10 cellular contexts compared by ENCODE assay signal in genomic region chr9:128065907-128066712, GRCh38. TPM values are rescaled to one million over a fixed set of nuclear protein-coding genes. Genes with fewer than 3 reads are reported as not detected.
A peak's percentile ranks its signal among the peaks of the same experiment; 100 is the strongest.
DNase-seq lines count a peak whose midpoint lies in the region; ATAC-seq, FAIRE-seq and TF ChIP-seq lines count a peak whose summit lies in the region.
"Had no signal": no experiment of that assay in that cellular context is flagged by ENCODE, and none has a peak within 500 bp of the region (broad histone marks: within the 10 kb centered on the region; RNA-seq: fewer than 3 reads in every experiment).

No MANE protein-coding gene starts in this region.

- peaks cover 30% of the 10 kb centered on the region for H3K79me2 ChIP-seq in HepG2 (ENCODE audit: insufficient read depth, low read length)

- no peak for ATAC-seq in activated CD8-positive, alpha-beta memory T cell treated with anti-CD3 and anti-CD28 coated beads, Interleukin-2, amount 10 ng/mL, durations not matched to agents 7 days and 5 days
- no peak for ATAC-seq in HepG2

- H3K36me3 ChIP-seq in HepG2 (replicated peaks in 1 of 2; ENCODE audit: control insufficient read depth in 1 of 2, insufficient read depth in 2 of 2, low read length in 2 of 2) (no peaks in the 10 kb centered on the region; a peak in 1 of 5 replicates), tibial nerve (peaks cover 0 to 26% (median 0%) of the 10 kb centered on the region in 3 donors)

- peak overlapping the region; percentile 38 for H3K4me3 ChIP-seq in astrocyte of the spinal cord (ENCODE audit: low read depth, low read length)
- H3K4me3 ChIP-seq in HepG2 (replicated peaks in 1 of 3; ENCODE audit: insufficient read depth in 1 of 3, low read depth in 2 of 3, low read length in 3 of 3): peak overlapping the region; percentile 48 to 72 (median 54); a peak in 5 of 6 replicates
- H3K4me3 ChIP-seq in tibial nerve: peak overlapping the region; percentile 31 to 97 (median 76)

- H3K4me1 ChIP-seq in HepG2 (ENCODE audit: insufficient read depth, low read length) (peaks cover 39% of the 10 kb centered on the region), tibial nerve (peaks cover 0 to 69% (median 36%) of the 10 kb centered on the region in 4 donors)

- no peak overlapping the region for H3K4me3 Mint-ChIP-seq in activated CD8-positive, alpha-beta memory T cell treated with anti-CD3 and anti-CD28 coated beads, Interleukin-2, amount 10 ng/mL, durations not matched to agents 7 days and 5 days
- H3K4me3 Mint-ChIP-seq: stimulated activated naive CD8-positive, alpha-beta T cell treated with anti-CD3 and anti-CD28 coated beads, Interleukin-15, amount 100 ng/mL, for 72 hours had no signal

- peak overlapping the region; percentile 89 for H3K4me2 ChIP-seq in HepG2 (ENCODE audit: low read depth, low read length)

- CTCF ChIA-PET in activated CD8-positive, alpha-beta memory T cell treated with anti-CD3 and anti-CD28 coated beads, Interleukin-2, amount 10 ng/mL, durations not matched to agents 7 days and 5 days (lab: Charles Lee): interaction anchor here (1.0 to 3.4 kb wide), 9 partner anchors 13 to 150 kb away, joined by 3 to 18 read pairs (median 4); partner anchors contain the start of gene ST6GALNAC4
- CTCF ChIA-PET in HepG2 (lab: Yijun Ruan, JAX; ENCODE audit: low intra/inter-chr PET ratio, low total read pairs): no interaction called here

- H3K4me1 Mint-ChIP-seq in activated CD8-positive, alpha-beta memory T cell treated with anti-CD3 and anti-CD28 coated beads, Interleukin-2, amount 10 ng/mL, durations not matched to agents 7 days and 5 days: peaks cover 43% of the 10 kb centered on the region

- no peaks in the 10 kb centered on the region for H3K9me3 ChIP-seq in HepG2 (ENCODE audit: low read length)
- H3K9me3 ChIP-seq in tibial nerve: no peaks in the 10 kb centered on the region

- no peak for TF ChIP-seq RAD21 in HepG2 (CRISPR knock-in tag; IDR thresholded peaks at IDR 0.05)

- POLR2A ChIA-PET in HepG2 (lab: Yijun Ruan, JAX): interaction anchor here (1.0 to 4.3 kb wide), 6 partner anchors 8 to 124 kb away, joined by 3 to 41 read pairs (median 16); no protein-coding TSS in a partner anchor

- H4K20me1 ChIP-seq in HepG2 (ENCODE audit: insufficient read depth, low read length): no peaks in the 10 kb centered on the region

- no peaks in the 10 kb centered on the region for H3K9me3 Mint-ChIP-seq in activated CD8-positive, alpha-beta memory T cell treated with anti-CD3 and anti-CD28 coated beads, Interleukin-2, amount 10 ng/mL, durations not matched to agents 7 days and 5 days (ENCODE audit: low read depth)
- H3K9me3 Mint-ChIP-seq: stimulated activated naive CD8-positive, alpha-beta T cell treated with anti-CD3 and anti-CD28 coated beads, Interleukin-15, amount 100 ng/mL, for 72 hours had no signal

- peaks cover 13% of the 10 kb centered on the region for H3K36me3 Mint-ChIP-seq in activated CD8-positive, alpha-beta memory T cell treated with anti-CD3 and anti-CD28 coated beads, Interleukin-2, amount 10 ng/mL, durations not matched to agents 7 days and 5 days

- no peaks in the 10 kb centered on the region for H3K27me3 Mint-ChIP-seq in activated CD8-positive, alpha-beta memory T cell treated with anti-CD3 and anti-CD28 coated beads, Interleukin-2, amount 10 ng/mL, durations not matched to agents 7 days and 5 days
- H3K27me3 Mint-ChIP-seq: stimulated activated naive CD8-positive, alpha-beta T cell treated with anti-CD3 and anti-CD28 coated beads, Interleukin-15, amount 100 ng/mL, for 72 hours had no signal

- TF ChIP-seq EP300 in HepG2 (IDR thresholded peaks at IDR 0.05; ENCODE audit: low read depth in 2 of 2, low read length in 2 of 2) (no peak), HepG2 (CRISPR knock-in tag; IDR thresholded peaks at IDR 0.05; ENCODE audit: borderline replicate concordance) (no peak), tibial nerve (IDR thresholded peaks at IDR 0.05) (no peak)

- peak; percentile 47 for DNase-seq in activated CD8-positive, alpha-beta memory T cell treated with anti-CD3 and anti-CD28 coated beads, Interleukin-2, amount 10 ng/mL, durations not matched to agents 7 days and 5 days
- DNase-seq in activated CD8-positive, alpha-beta memory T cell treated with anti-CD3 and anti-CD28 coated beads, Interleukin-2, amount 50 U/mL, for 4 hours: no peak
- DNase-seq in astrocyte of the spinal cord (ENCODE audit: low read depth, low spot score): no peak
- DNase-seq in HepG2 (ENCODE audit: low spot score): no peak
- no peak for DNase-seq in tibial nerve (ENCODE audit: low spot score in 2 of 2)
- DNase-seq in SW 1271 (lab: John Stamatoyannopoulos, UW): no peak
- DNase-seq in NCI-H2171 treated with DMSO at 0.1 percent for 48 hours (lab: John Stamatoyannopoulos, UW): no peak
- DNase-seq in NCI-H128 (lab: John Stamatoyannopoulos, UW; ENCODE audit: unreplicated experiment): no peak
- DNase-seq: stimulated activated naive CD8-positive, alpha-beta T cell treated with anti-CD3 and anti-CD28 coated beads, Interleukin-15, amount 100 ng/mL, for 72 hours; T1000 had no signal

- peak overlapping the region; percentile 76 for H3K9ac ChIP-seq in HepG2 (ENCODE audit: insufficient read depth, low read depth, low read length)

- intact Hi-C loops in HepG2 (cut with micrococcal nuclease; ENCODE audit: unreplicated experiment): loop anchor here (5.0 kb wide), 1 partner anchor 36 kb away; no protein-coding TSS in a partner anchor

- BruUV-seq in HepG2 (replicated peaks; lab: Mats Ljungman, UMichigan): no TSS peak

- 92% methylated on average over 15 of the region's 18 CpGs for WGBS in HepG2 (ENCODE audit: low lambda C conversion rate)
- 88 to 91% methylated on average over 9 to 11 of the region's 18 CpGs for WGBS in tibial nerve, 2 donors

- FAIRE-seq in HepG2 (lab: Jason Lieb, UNC): no peak

- no peak overlapping the region for H3K27ac Mint-ChIP-seq in activated CD8-positive, alpha-beta memory T cell treated with anti-CD3 and anti-CD28 coated beads, Interleukin-2, amount 10 ng/mL, durations not matched to agents 7 days and 5 days

- TF ChIP-seq CTCF in astrocyte of the spinal cord (IDR thresholded peaks at IDR 0.05; ENCODE audit: low read depth, low read length) (no peak), HepG2 (CRISPR knock-in tag; IDR thresholded peaks at IDR 0.05) (no peak), tibial nerve (IDR thresholded peaks at IDR 0.05) (no peak)

- H3K27me3 ChIP-seq in HepG2 (ENCODE audit: control insufficient read depth in 1 of 2, insufficient read depth in 2 of 2, low read length in 2 of 2): no peaks in the 10 kb centered on the region; a peak in 1 of 5 replicates
- H3K27me3 ChIP-seq in tibial nerve: no peaks in the 10 kb centered on the region

- H3K27ac ChIP-seq in HepG2 (ENCODE audit: extremely low read length, insufficient read depth, low read length): peak overlapping the region; percentile 63
- H3K27ac ChIP-seq in tibial nerve: peak overlapping the region; percentile 81 to 99 (median 92)

- in situ Hi-C loops in astrocyte of the spinal cord (cut with HindIII; ENCODE audit: low sequenced_read_pairs) (no loop called here), HepG2 (cut with HindIII; ENCODE audit: extremely low pct_ligation_motif_present, low pct_unique_long_range_greater_than_20kb) (no loop called here)

- no peak overlapping the region for H2AFZ ChIP-seq in HepG2 (ENCODE audit: low read length)

- TF ChIP-seq POLR2A in HepG2 (IDR thresholded peaks at IDR 0.05; ENCODE audit: insufficient read depth in 1 of 2, low read depth in 2 of 2, low read length in 2 of 2): no peak
- TF ChIP-seq POLR2A in tibial nerve (IDR thresholded peaks at IDR 0.05): no peak

RNA-seq across cellular contexts. Expression of gene NAIF1, which starts 1.0 kb away (rescaled TPM):
- total RNA-seq in activated CD8-positive, alpha-beta memory T cell treated with anti-CD3 and anti-CD28 coated beads, Interleukin-2, amount 10 ng/mL, durations not matched to agents 7 days and 5 days: 10 to 100 TPM; 13.8 to 16.7 TPM
- total RNA-seq in HepG2 (2016; rRNA removed; fragmentation: Illumina TruSeq; extraction: Trizol) (6.0 and 6.6 TPM in 2 replicates), tibial nerve (10 to 100 TPM in 1 of 4 donors, 1 to 10 TPM in 3; 5.4 to 11.2 (median 8.1) TPM)
- total RNA-seq in HepG2 (2016; cell fraction: cytosol; rRNA removed; fragmentation: Illumina TruSeq; extraction: Trizol; ENCODE audit: low read depth): 3.1 and 4.1 TPM in 2 replicates
- 6.0 and 6.4 TPM in 2 replicates for total RNA-seq in HepG2 (2016; cell fraction: insoluble cytoplasmic fraction; rRNA removed; fragmentation: Illumina TruSeq; extraction: Trizol)
- 5.7 and 6.1 TPM in 2 replicates for total RNA-seq in HepG2 (2016; cell fraction: membrane; rRNA removed; fragmentation: Illumina TruSeq; extraction: Trizol)
- total RNA-seq in HepG2 (2016; cell fraction: nucleus; rRNA removed; fragmentation: Illumina TruSeq; extraction: Trizol): 2.9 and 4.1 TPM in 2 replicates
- 6.9 TPM in 2 replicates for polyA plus RNA-seq in HepG2 (2011; rRNA removed)
- 4.9 and 6.4 TPM in 2 replicates for polyA plus RNA-seq in HepG2 (2011; cell fraction: cytosol; rRNA removed)
- polyA plus RNA-seq in HepG2 (2011; cell fraction: nucleus; rRNA removed): 3.8 and 4.0 TPM in 2 replicates
- polyA plus RNA-seq in HepG2 (2012): 3.0 and 3.8 TPM in 2 replicates
- polyA plus RNA-seq in HepG2 (2016; cell fraction: cytosol; fragmentation: Illumina TruSeq; extraction: Trizol; ENCODE audit: low read depth): 2.4 and 2.6 TPM in 2 replicates
- 5.2 and 5.7 TPM in 2 replicates for polyA plus RNA-seq in HepG2 (2016; cell fraction: insoluble cytoplasmic fraction; fragmentation: Illumina TruSeq; extraction: Trizol; ENCODE audit: low read depth)
- 3.5 and 3.9 TPM in 2 replicates for polyA plus RNA-seq in HepG2 (2016; cell fraction: membrane; fragmentation: Illumina TruSeq; extraction: Trizol; ENCODE audit: low read depth)
- polyA plus RNA-seq in HepG2 (2016; cell fraction: nucleus; fragmentation: Illumina TruSeq; extraction: Trizol; ENCODE audit: insufficient read depth, low read depth): 4.9 and 5.1 TPM in 2 replicates
- polyA minus RNA-seq in HepG2 (2011; rRNA and poly(A)+ RNA removed; ENCODE audit: low replicate concordance): 8.2 and 13.2 TPM in 2 replicates
- polyA minus RNA-seq in HepG2 (2011; cell fraction: cytosol; rRNA and poly(A)+ RNA removed): 3.2 and 6.0 TPM in 2 replicates
- polyA minus RNA-seq in HepG2 (2011; cell fraction: nucleus; rRNA and poly(A)+ RNA removed): 1.5 and 2.1 TPM in 2 replicates

RNA-seq across cellular contexts. Expression of gene SLC25A25, which starts 1.9 kb away (rescaled TPM):
- total RNA-seq in activated CD8-positive, alpha-beta memory T cell treated with anti-CD3 and anti-CD28 coated beads, Interleukin-2, amount 10 ng/mL, durations not matched to agents 7 days and 5 days: 10 to 100 TPM; 16.5 to 18.1 TPM
- 18.5 and 24.8 TPM in 2 replicates for total RNA-seq in HepG2 (2016; rRNA removed; fragmentation: Illumina TruSeq; extraction: Trizol)
- total RNA-seq in HepG2 (2016; cell fraction: cytosol; rRNA removed; fragmentation: Illumina TruSeq; extraction: Trizol; ENCODE audit: low read depth): 4.5 and 5.1 TPM in 2 replicates
- 16.4 and 24.3 TPM in 2 replicates for total RNA-seq in HepG2 (2016; cell fraction: insoluble cytoplasmic fraction; rRNA removed; fragmentation: Illumina TruSeq; extraction: Trizol)
- 10.5 and 11.1 TPM in 2 replicates for total RNA-seq in HepG2 (2016; cell fraction: membrane; rRNA removed; fragmentation: Illumina TruSeq; extraction: Trizol)
- 21.4 and 25.1 TPM in 2 replicates for total RNA-seq in HepG2 (2016; cell fraction: nucleus; rRNA removed; fragmentation: Illumina TruSeq; extraction: Trizol)
- polyA plus RNA-seq in HepG2 (2011; rRNA removed): 10.5 and 16.7 TPM in 2 replicates
- polyA plus RNA-seq in HepG2 (2011; cell fraction: cytosol; rRNA removed): 10.7 and 11.2 TPM in 2 replicates
- 26.1 and 29.6 TPM in 2 replicates for polyA plus RNA-seq in HepG2 (2011; cell fraction: nucleus; rRNA removed)
- 12.9 and 15.5 TPM in 2 replicates for polyA plus RNA-seq in HepG2 (2012)
- polyA plus RNA-seq in HepG2 (2016; cell fraction: cytosol; fragmentation: Illumina TruSeq; extraction: Trizol; ENCODE audit: low read depth): 1.1 and 1.3 TPM in 2 replicates
- polyA plus RNA-seq in HepG2 (2016; cell fraction: insoluble cytoplasmic fraction; fragmentation: Illumina TruSeq; extraction: Trizol; ENCODE audit: low read depth): 11.6 and 13.1 TPM in 2 replicates
- 2.6 and 2.7 TPM in 2 replicates for polyA plus RNA-seq in HepG2 (2016; cell fraction: membrane; fragmentation: Illumina TruSeq; extraction: Trizol; ENCODE audit: low read depth)
- 31.1 and 36.4 TPM in 2 replicates for polyA plus RNA-seq in HepG2 (2016; cell fraction: nucleus; fragmentation: Illumina TruSeq; extraction: Trizol; ENCODE audit: insufficient read depth, low read depth)
- 20.5 and 28.1 TPM in 2 replicates for polyA minus RNA-seq in HepG2 (2011; rRNA and poly(A)+ RNA removed; ENCODE audit: low replicate concordance)
- polyA minus RNA-seq in HepG2 (2011; cell fraction: cytosol; rRNA and poly(A)+ RNA removed): 10.0 and 10.2 TPM in 2 replicates
- polyA minus RNA-seq in HepG2 (2011; cell fraction: nucleus; rRNA and poly(A)+ RNA removed): 14.4 and 26.1 TPM in 2 replicates
- total RNA-seq in tibial nerve: 10 to 100 TPM; 23.4 to 29.7 (median 27.2) TPM
